In the genomic region with DNA sequence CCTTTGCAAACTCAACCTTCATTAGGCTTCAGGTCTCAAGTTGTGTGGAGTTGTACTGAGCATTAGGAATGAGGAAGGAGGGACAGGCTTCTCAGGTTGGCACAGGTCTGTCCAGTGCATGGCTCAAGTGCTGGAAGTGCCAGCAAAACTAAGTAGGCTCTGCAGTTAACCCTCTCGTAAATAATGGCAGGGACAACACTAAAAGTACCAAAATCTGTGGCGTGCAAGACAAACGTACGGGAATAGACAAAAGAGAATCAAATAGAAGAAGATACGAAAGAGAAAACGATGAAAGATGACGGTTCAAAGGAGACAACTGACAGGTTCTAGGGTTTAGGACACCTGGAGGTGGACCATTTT, we compare ENCODE assay signal across 8 cellular contexts. TPM values are rescaled to one million over a fixed set of nuclear protein-coding genes. Genes with fewer than 3 reads are reported as not detected.
DNase-seq lines count a peak whose midpoint lies in the region; ATAC-seq and TF ChIP-seq lines count a peak whose summit lies in the region.

No MANE protein-coding gene starts in this region.

- peaks cover 44% of the 10 kb centered on the region for H3K79me2 ChIP-seq in GM23338 (replicated peaks; ENCODE audit: insufficient read depth)

- DNase-seq in GM23338 (ENCODE audit: low spot score), result no peak
- DNase-seq in glutamatergic neuron, result no peak
- DNase-seq in psoas muscle, result no peak
- DNase-seq in NCI-H2227 (lab: John Stamatoyannopoulos, UW; ENCODE audit: unreplicated experiment), result no peak
- no peak for DNase-seq in HuH-7.5 (ENCODE audit: low spot score)
- DNase-seq in central memory CD4-positive, alpha-beta T cell, result no peak

- H3K36me3 Mint-ChIP-seq in GM23338 (ENCODE audit: low read depth) (no peaks in the 10 kb centered on the region; the same call in 2 of the 3 replicates), glutamatergic neuron (ENCODE audit: unreplicated experiment) (no peaks in the 10 kb centered on the region)

- H3K4me3 ChIP-seq in BLaER1 treated with 17β-estradiol and CSF1 and Interleukin-3, amounts not matched to agents 10 nM and 100 nM, result peak overlapping the region; percentile 71 to 92 (median 82)
- H3K4me3 ChIP-seq in GM23338, result peak overlapping the region; percentile 91
- H3K4me3 ChIP-seq in WI38 (ENCODE audit: low read depth, low read length), result peak overlapping the region; percentile 98
- peak overlapping the region; percentile 86 for H3K4me3 ChIP-seq in psoas muscle

- H3K4me2 ChIP-seq in BLaER1 treated with 17β-estradiol and CSF1 and Interleukin-3, amounts not matched to agents 10 nM and 100 nM, result peak overlapping the region; percentile 80 to 96 (median 85)
- H3K4me2 ChIP-seq in GM23338, result peak overlapping the region; percentile 99

- no peaks in the 10 kb centered on the region for H3K9me3 ChIP-seq in BLaER1 treated with 17β-estradiol and CSF1 and Interleukin-3, amounts not matched to agents 10 nM and 100 nM (replicated peaks in 1 of 11)
- no peaks in the 10 kb centered on the region for H3K9me3 ChIP-seq in psoas muscle

- intact Hi-C loops in psoas muscle (cut with DNase I), result loop anchor here (5.0 to 10.0 kb wide), 2 partner anchors 52 to 195 kb away; no protein-coding TSS in a partner anchor

- peak overlapping the region; percentile 86 to 97 (median 93) for H3K27ac ChIP-seq in BLaER1 treated with 17β-estradiol and CSF1 and Interleukin-3, amounts not matched to agents 10 nM and 100 nM
- peak overlapping the region; percentile 97 for H3K27ac ChIP-seq in GM23338 (ENCODE audit: low read depth)
- H3K27ac ChIP-seq in psoas muscle, result peak overlapping the region; percentile 95

- H2AFZ ChIP-seq in GM23338, result peak overlapping the region; percentile 89

- H4K20me1 ChIP-seq in BLaER1 treated with 17β-estradiol and CSF1 and Interleukin-3, amounts not matched to agents 10 nM and 100 nM, result peaks cover 0 to 9% (median 0%) of the 10 kb centered on the region in 11 experiments; a peak in 4 of 22 replicates
- H4K20me1 ChIP-seq in GM23338 (replicated peaks; ENCODE audit: insufficient read depth), result peaks cover 6% of the 10 kb centered on the region; the same call in 1 of the 2 replicates

- peaks cover 14% of the 10 kb centered on the region for H3F3A ChIP-seq in GM23338 (replicated peaks; ENCODE audit: low read depth)

- no peaks in the 10 kb centered on the region for H3K27me3 ChIP-seq in BLaER1 treated with 17β-estradiol and CSF1 and Interleukin-3, amounts not matched to agents 10 nM and 100 nM
- H3K27me3 ChIP-seq in GM23338 (ENCODE audit: insufficient read depth), result no peaks in the 10 kb centered on the region
- H3K27me3 ChIP-seq in psoas muscle (ENCODE audit: insufficient read depth in 3 of 3, low read length in 2 of 3), result no peaks in the 10 kb centered on the region

- peaks cover 22% of the 10 kb centered on the region for H3K4me1 Mint-ChIP-seq in GM23338
- H3K4me1 Mint-ChIP-seq in glutamatergic neuron (ENCODE audit: low read depth, unreplicated experiment), result peaks cover 14% of the 10 kb centered on the region

- peaks cover 36 to 57% (median 42%) of the 10 kb centered on the region in 10 experiments for H3K4me1 ChIP-seq in BLaER1 treated with 17β-estradiol and CSF1 and Interleukin-3, amounts not matched to agents 10 nM and 100 nM
- peaks cover 16% of the 10 kb centered on the region for H3K4me1 ChIP-seq in GM23338 (ENCODE audit: insufficient read depth)
- peaks cover 25% of the 10 kb centered on the region for H3K4me1 ChIP-seq in psoas muscle

- H3K4me3 Mint-ChIP-seq in GM23338 (peak overlapping the region; percentile 85), glutamatergic neuron (ENCODE audit: unreplicated experiment) (peak overlapping the region; percentile 99)

- ATAC-seq in GM23338, result no peak
- peak in 3 of 4 donors; percentile 34 to 59 (median 56) for ATAC-seq in psoas muscle

- H3K9me2 ChIP-seq in GM23338 (ENCODE audit: insufficient read depth), result no peaks in the 10 kb centered on the region

- H3K27ac Mint-ChIP-seq in GM23338, result peak overlapping the region; percentile 100
- peak overlapping the region; percentile 86 for H3K27ac Mint-ChIP-seq in glutamatergic neuron (ENCODE audit: unreplicated experiment)

- no peak for TF ChIP-seq CTCF in GM23338 (conservative IDR thresholded peaks at IDR 0.05; ENCODE audit: low read depth in 2 of 2)
- no peak for TF ChIP-seq CTCF in WI38 (IDR thresholded peaks at IDR 0.05; ENCODE audit: low read depth, low read length)
- no peak for TF ChIP-seq CTCF in glutamatergic neuron (IDR thresholded peaks at IDR 0.05; ENCODE audit: partially characterized antibody, unreplicated experiment)
- no peak for TF ChIP-seq CTCF in psoas muscle (IDR thresholded peaks at IDR 0.05)

- H3K27me3 Mint-ChIP-seq in GM23338 (ENCODE audit: insufficient read depth, low read depth, poor library complexity) (peaks cover 3% of the 10 kb centered on the region), glutamatergic neuron (ENCODE audit: unreplicated experiment) (peaks cover 9% of the 10 kb centered on the region)

- no peaks in the 10 kb centered on the region for H3K9me3 Mint-ChIP-seq in GM23338
- peaks cover 5% of the 10 kb centered on the region for H3K9me3 Mint-ChIP-seq in glutamatergic neuron (ENCODE audit: unreplicated experiment)

- H3K36me3 ChIP-seq in BLaER1 treated with 17β-estradiol and CSF1 and Interleukin-3, amounts not matched to agents 10 nM and 100 nM, result peaks cover 8 to 24% (median 20%) of the 10 kb centered on the region in 11 experiments; a peak in 21 of 22 replicates
- no peaks in the 10 kb centered on the region for H3K36me3 ChIP-seq in GM23338 (ENCODE audit: insufficient read depth)
- H3K36me3 ChIP-seq in psoas muscle (ENCODE audit: insufficient read depth in 1 of 2, low read depth in 1 of 2), result peaks cover 3 to 26% of the 10 kb centered on the region in 2 donors

- peak overlapping the region; percentile 82 to 97 (median 93) for H3K9ac ChIP-seq in BLaER1 treated with 17β-estradiol and CSF1 and Interleukin-3, amounts not matched to agents 10 nM and 100 nM

- WGBS in psoas muscle, 3 donors, result 1% methylated on average over 7 of the region's 7 CpGs

TF ChIP-seq in GM23338, 12 proteins besides CTCF, POLR2A, EP300 and RAD21 (continues in another document):
- TF ChIP-seq NANOG (IDR thresholded peaks at IDR 0.05; ENCODE audit: borderline replicate concordance) (no peak), POLR2AphosphoS5 (IDR thresholded peaks at IDR 0.05; ENCODE audit: low read depth) (no peak), EZH2 (IDR thresholded peaks at IDR 0.05; ENCODE audit: low read depth, unreplicated experiment) (no peak), EZH2phosphoT487 (IDR thresholded peaks at IDR 0.05; ENCODE audit: unreplicated experiment) (no peak), STAT1 (IDR thresholded peaks at IDR 0.05; ENCODE audit: unreplicated experiment) (no peak), ZNF114 (CRISPR knock-in tag; IDR thresholded peaks at IDR 0.05) (no peak), CREB1 (CRISPR knock-in tag; IDR thresholded peaks at IDR 0.05; ENCODE audit: low read depth) (no peak), ZNF331 (CRISPR knock-in tag; IDR thresholded peaks at IDR 0.05; ENCODE audit: low read depth) (no peak)
- TF ChIP-seq, protein P1, sequence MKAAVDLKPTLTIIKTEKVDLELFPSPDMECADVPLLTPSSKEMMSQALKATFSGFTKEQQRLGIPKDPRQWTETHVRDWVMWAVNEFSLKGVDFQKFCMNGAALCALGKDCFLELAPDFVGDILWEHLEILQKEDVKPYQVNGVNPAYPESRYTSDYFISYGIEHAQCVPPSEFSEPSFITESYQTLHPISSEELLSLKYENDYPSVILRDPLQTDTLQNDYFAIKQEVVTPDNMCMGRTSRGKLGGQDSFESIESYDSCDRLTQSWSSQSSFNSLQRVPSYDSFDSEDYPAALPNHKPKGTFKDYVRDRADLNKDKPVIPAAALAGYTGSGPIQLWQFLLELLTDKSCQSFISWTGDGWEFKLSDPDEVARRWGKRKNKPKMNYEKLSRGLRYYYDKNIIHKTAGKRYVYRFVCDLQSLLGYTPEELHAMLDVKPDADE (IDR thresholded peaks at IDR 0.05), result no peak

RNA-seq across cellular contexts. Expression of a gene that starts 0.6 kb away (rescaled TPM):
- 20.2 and 27.7 TPM in 2 replicates for total RNA-seq in GM23338 (2014; rRNA removed; shearing (Covaris generic))
- polyA plus RNA-seq in GM23338 (2016; fragmentation: Nextera tagmentation; extraction: Ambion mirVana), result 14.8 and 17.2 TPM in 2 replicates
- total RNA-seq in glutamatergic neuron (ENCODE audit: unreplicated experiment), result 47.4 TPM
- 10 to 100 TPM; 19.8 to 23.2 (median 22.6) TPM for total RNA-seq in psoas muscle
- polyA plus RNA-seq in psoas muscle, result 10 to 100 TPM in 2 of 3 donors, 1 to 10 TPM in 1; 8.0 to 31.7 (median 10.4) TPM

RNA-seq across cellular contexts. Expression of a gene that starts 5.5 kb away (rescaled TPM):
- total RNA-seq in GM23338 (2014; rRNA removed; shearing (Covaris generic)), result 60.0 and 69.8 TPM in 2 replicates
- polyA plus RNA-seq in GM23338 (2016; fragmentation: Nextera tagmentation; extraction: Ambion mirVana), result 275 and 325 TPM in 2 replicates
- 102 TPM for total RNA-seq in glutamatergic neuron (ENCODE audit: unreplicated experiment)
- 10 to 100 TPM; 20.1 to 29.5 (median 26.4) TPM for total RNA-seq in psoas muscle
- 10 to 100 TPM; 17.0 to 33.1 (median 27.6) TPM for polyA plus RNA-seq in psoas muscle

RNA-seq across cellular contexts. Expression of a gene that starts 55.4 kb away (rescaled TPM):
- 47.8 and 61.6 TPM in 2 replicates for total RNA-seq in GM23338 (2014; rRNA removed; shearing (Covaris generic))
- polyA plus RNA-seq in GM23338 (2016; fragmentation: Nextera tagmentation; extraction: Ambion mirVana), result 28.9 and 37.0 TPM in 2 replicates
- 16.1 TPM for total RNA-seq in glutamatergic neuron (ENCODE audit: unreplicated experiment)
- total RNA-seq in psoas muscle, result 10 to 100 TPM in 3 of 4 donors, 1 to 10 TPM in 1; 9.7 to 11.7 (median 10.8) TPM
- polyA plus RNA-seq in psoas muscle, result 10 to 100 TPM; 14.2 to 22.6 (median 20.9) TPM
